ENCODE assay signal across 16 cellular contexts in genomic region chr1:27351541-27352107, GRCh38. TPM values are rescaled to one million over a fixed set of nuclear protein-coding genes. Genes with fewer than 3 reads are reported as not detected.
A peak's percentile ranks its signal among the peaks of the same experiment; 100 is the strongest.
DNase-seq lines count a peak whose midpoint lies in the region; ATAC-seq and TF ChIP-seq lines count a peak whose summit lies in the region.
"Had no signal": no experiment of that assay in that cellular context is flagged by ENCODE, and none has a peak within 500 bp of the region (broad histone marks: within the 10 kb centered on the region; RNA-seq: fewer than 3 reads in every experiment).

No MANE protein-coding gene starts in this region.

- DNase-seq in H7 (peak; percentile 62), RWPE1 (ENCODE audit: low spot score) (no peak), iPS DF 6.9 (ENCODE audit: low read depth, low spot score) (no peak), osteoblast (ENCODE audit: insufficient read length, low spot score, missing footprints) (peak; percentile 85), Peyer's patch (no peak), T-helper 2 cell (no peak)
- DNase-seq: activated CD4-positive, alpha-beta memory T cell treated with anti-CD3 and anti-CD28 coated beads for 36 hours; amniotic stem cell; NCI-H1417 treated with DMSO at 0.1 percent for 48 hours; NCI-H345 had no signal

- H3K4me3 ChIP-seq in H7 (ENCODE audit: insufficient read depth, low read depth, low read length) (peak overlapping the region; percentile 76), iPS DF 6.9 (ENCODE audit: low read length) (peak overlapping the region; percentile 38; the same call in 1 of the 2 replicates), osteoblast (ENCODE audit: insufficient read depth, low read length) (no peak overlapping the region), Peyer's patch (peak overlapping the region in 2 of 4 donors; percentile 32 to 37)

- H4K20me1 ChIP-seq in osteoblast (ENCODE audit: insufficient read depth, low read length): no peaks in the 10 kb centered on the region

- TF ChIP-seq CTCF in RWPE1 (conservative IDR thresholded peaks at IDR 0.05; ENCODE audit: low read depth) (no peak), osteoblast (IDR thresholded peaks at IDR 0.05; ENCODE audit: extremely low read depth, low read depth, low read length) (no peak), Peyer's patch (IDR thresholded peaks at IDR 0.05) (no peak)

- H3K9me3 ChIP-seq in iPS DF 6.9 (ENCODE audit: control insufficient read depth, insufficient read depth, low read length) (no peaks in the 10 kb centered on the region), osteoblast (ENCODE audit: low read depth, low read length) (no peaks in the 10 kb centered on the region), Peyer's patch (no peaks in the 10 kb centered on the region)
- H3K9me3 ChIP-seq: neutrophil, spleen had no signal

- CTCF ChIA-PET in RWPE1 (lab: Yijun Ruan, JAX): interaction anchor here (0.6 to 0.7 kb wide), 3 partner anchors 9 to 387 kb away, joined by 3 to 4 read pairs (median 4); no protein-coding TSS in a partner anchor

- H3K27me3 ChIP-seq in H7 (ENCODE audit: control insufficient read depth, insufficient read depth, low read length): peaks cover 22% of the 10 kb centered on the region; the same call in 1 of the 2 replicates
- H3K27me3 ChIP-seq in iPS DF 6.9 (ENCODE audit: control insufficient read depth, insufficient read depth, low read length): no peaks in the 10 kb centered on the region
- H3K27me3 ChIP-seq in osteoblast (ENCODE audit: insufficient read depth, low read length): no peaks in the 10 kb centered on the region
- H3K27me3 ChIP-seq in Peyer's patch: no peaks in the 10 kb centered on the region
- H3K27me3 ChIP-seq: neutrophil had no signal

- WGBS in iPS DF 6.9 (ENCODE audit: insufficient coverage, insufficient read length): no CpG with 5 or more reads among the region's 8 CpGs

- H3K27ac ChIP-seq in RWPE1 (peak overlapping the region; percentile 98), iPS DF 6.9 (ENCODE audit: low read length) (no peak overlapping the region), osteoblast (ENCODE audit: low read depth, low read length) (no peak overlapping the region), Peyer's patch (no peak overlapping the region)
- H3K27ac ChIP-seq: neutrophil, spleen had no signal

- POLR2A ChIA-PET in RWPE1 (lab: Yijun Ruan, JAX; ENCODE audit: low non-redundant PET): no interaction called here

- H3K4me2 ChIP-seq in osteoblast (ENCODE audit: insufficient read depth, low read length): peak overlapping the region; percentile 9

- peaks cover 4% of the 10 kb centered on the region for H3K4me1 ChIP-seq in iPS DF 6.9 (ENCODE audit: control insufficient read depth, insufficient read depth, low read length)
- peaks cover 2% of the 10 kb centered on the region for H3K4me1 ChIP-seq in osteoblast (ENCODE audit: insufficient read depth, low read length)
- peaks cover under 1 to 39% (median 4%) of the 10 kb centered on the region in 4 donors for H3K4me1 ChIP-seq in Peyer's patch

- H3K36me3 ChIP-seq in H7 (replicated peaks; ENCODE audit: control insufficient read depth, insufficient read depth, low read length) (no peaks in the 10 kb centered on the region; the same call in 1 of the 2 replicates), iPS DF 6.9 (ENCODE audit: control insufficient read depth, insufficient read depth, low read length) (no peaks in the 10 kb centered on the region), osteoblast (ENCODE audit: insufficient read depth, low read length) (peaks cover 17% of the 10 kb centered on the region), Peyer's patch (peaks cover 0 to 17% (median 0%) of the 10 kb centered on the region in 3 donors)

- no peak for TF ChIP-seq POLR2A in Peyer's patch (IDR thresholded peaks at IDR 0.05)

- ATAC-seq in GM18511 (IDR thresholded peaks at IDR 0.05; ENCODE audit: unreplicated experiment) (no peak), GM21825 (IDR thresholded peaks at IDR 0.05; ENCODE audit: unreplicated experiment) (no peak)

- H3K79me2 ChIP-seq in osteoblast (ENCODE audit: insufficient read depth, low read length): no peaks in the 10 kb centered on the region

- no peak overlapping the region for H2AFZ ChIP-seq in osteoblast (ENCODE audit: low read length)

RNA-seq across cellular contexts. Expression of gene SYTL1, which starts 9.8 kb away (rescaled TPM):
- 5.6 and 6.4 TPM in 2 replicates for total RNA-seq in H7 (2014; rRNA removed; shearing (Covaris generic))
- total RNA-seq in osteoblast (under 0.01 TPM in 1 of 2 replicates, not detected in the other), Peyer's patch (10 to 100 TPM in 1 of 4 donors, 1 to 10 TPM in 3; 9.0 to 37.1 (median 9.5) TPM)
- total RNA-seq: lung microvascular endothelial cell had no signal

RNA-seq across cellular contexts. Expression of gene MAP3K6, which starts 15.1 kb away (rescaled TPM):
- 10.7 and 14.6 TPM in 2 replicates for total RNA-seq in H7 (2014; rRNA removed; shearing (Covaris generic))
- total RNA-seq in osteoblast (25.7 and 29.8 TPM in 2 replicates), Peyer's patch (100 to 1,000 TPM in 1 of 4 donors, 10 to 100 TPM in 2, 1 to 10 TPM in 1; 6.3 to 124 (median 34.1) TPM)

RNA-seq across cellular contexts. Expression of gene FCN3, which starts 23.0 kb away (rescaled TPM):
- 0.14 TPM in 1 of 2 replicates, not detected in the other for total RNA-seq in H7 (2014; rRNA removed; shearing (Covaris generic))
- total RNA-seq in osteoblast (not detected in 2 replicates), Peyer's patch (not detected)
- total RNA-seq: activated CD4-positive, alpha-beta memory T cell treated with anti-CD3 and anti-CD28 coated beads for 36 hours; H4; lung microvascular endothelial cell had no signal

RNA-seq across cellular contexts. Expression of gene TMEM222, which starts 29.7 kb away (rescaled TPM):
- 41.0 and 53.4 TPM in 2 replicates for total RNA-seq in H7 (2014; rRNA removed; shearing (Covaris generic))
- 23.9 and 30.4 TPM in 2 replicates for total RNA-seq in osteoblast
- 10 to 100 TPM in 3 of 4 donors, 1 to 10 TPM in 1; 9.9 to 30.8 (median 25.4) TPM for total RNA-seq in Peyer's patch

RNA-seq across cellular contexts. Expression of gene CD164L2, which starts 31.5 kb away (rescaled TPM):
- total RNA-seq in H7 (2014; rRNA removed; shearing (Covaris generic)): 1.7 and 3.8 TPM in 2 replicates
- total RNA-seq in osteoblast: not detected in 2 replicates
- not detected for total RNA-seq in Peyer's patch
- total RNA-seq: activated CD4-positive, alpha-beta memory T cell treated with anti-CD3 and anti-CD28 coated beads for 36 hours; H4; lung microvascular endothelial cell; spleen had no signal

Comparison
In these comparisons a context has a peak if more than half of its experiments do, and no peak if none do; other contexts are left out.
1. DNase-seq: peak in H7 (single experiment) and osteoblast (single experiment); none in RWPE1 (single experiment), iPS DF 6.9 (single experiment), Peyer's patch (0 of 3) and T-helper 2 cell (0 of 5).